10 cellular contexts compared by ENCODE assay signal in the genomic region with DNA sequence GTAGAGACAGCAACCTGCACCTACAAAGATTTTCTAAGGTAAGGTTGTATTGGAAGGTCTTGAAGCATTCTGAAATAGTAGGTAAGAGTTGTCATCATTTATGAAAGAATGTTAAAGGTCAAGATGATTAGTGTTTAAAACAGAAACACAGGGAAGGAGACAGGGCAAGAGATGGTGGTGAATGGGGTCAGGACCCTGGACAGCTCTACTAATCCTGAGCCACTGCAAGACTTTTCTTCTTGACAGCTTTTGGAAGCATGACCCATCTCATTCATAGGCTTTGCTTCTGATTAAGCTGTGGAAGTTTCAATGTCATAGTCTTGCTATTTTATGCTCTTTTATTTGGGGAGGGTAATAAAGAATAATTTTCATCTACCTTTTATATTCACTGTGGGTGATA.
DNase-seq lines count a peak whose midpoint lies in the region; ATAC-seq and TF ChIP-seq lines count a peak whose summit lies in the region.
"Had no signal": no experiment of that assay in that cellular context is flagged by ENCODE, and none has a peak within 500 bp of the region (broad histone marks: within the 10 kb centered on the region; RNA-seq: fewer than 3 reads in every experiment).

No MANE protein-coding gene starts in this region.

- H3K27ac ChIP-seq in suprapubic skin, result no peak overlapping the region

- no peak for TF ChIP-seq CTCF in suprapubic skin (IDR thresholded peaks at IDR 0.05)

- no peak for ATAC-seq in GM18909 (IDR thresholded peaks at IDR 0.05; ENCODE audit: poor library complexity, unreplicated experiment)
- ATAC-seq: T-cell had no signal

- no peaks in the 10 kb centered on the region for H3K4me1 ChIP-seq in suprapubic skin

- no peak for TF ChIP-seq POLR2A in suprapubic skin (IDR thresholded peaks at IDR 0.05)

- H3K36me3 ChIP-seq in suprapubic skin, result no peaks in the 10 kb centered on the region

- H3K27me3 ChIP-seq in suprapubic skin, result no peaks in the 10 kb centered on the region

- H3K9me3 ChIP-seq in suprapubic skin, result no peaks in the 10 kb centered on the region

- no peak for TF ChIP-seq EP300 in suprapubic skin (IDR thresholded peaks at IDR 0.05)

- DNase-seq in Daoy (ENCODE audit: low read depth) (peak; percentile 28), KG1 (lab: John Stamatoyannopoulos, UW) (peak; percentile 13), amniotic stem cell (lab: John Stamatoyannopoulos, UW) (peak; percentile 1), lung microvascular endothelial cell (ENCODE audit: low read depth in 2 of 2) (peak; percentile 33 to 55), C1 segment of cervical spinal cord (lab: John Stamatoyannopoulos, UW) (no peak), DMS79 treated with DMSO at 0.1 percent for 48 hours (lab: John Stamatoyannopoulos, UW) (no peak), suprapubic skin (ENCODE audit: low spot score in 2 of 2) (no peak)
- DNase-seq: substantia nigra had no signal

- no peak overlapping the region for H3K4me3 ChIP-seq in suprapubic skin

Comparison
In these comparisons a context has a peak if more than half of its experiments do, and no peak if none do; other contexts are left out.
1. DNase-seq: peak in Daoy (single experiment), KG1 (single experiment), amniotic stem cell (single experiment) and lung microvascular endothelial cell (2 of 2); none in C1 segment of cervical spinal cord (0 of 14), DMS79 treated with DMSO at 0.1 percent for 48 hours (single experiment) and suprapubic skin (0 of 2).